In genomic region chr2:236464140-236464539, GRCh38 we compare ENCODE assay signal across 21 cellular contexts.
"Had no signal": no experiment of that assay in that cellular context is flagged by ENCODE, and none has a peak within 500 bp of the region (broad histone marks: within the 10 kb centered on the region; RNA-seq: fewer than 3 reads in every experiment).

No MANE protein-coding gene starts in this region.

- DNase-seq: activated CD4-positive, alpha-beta memory T cell treated with anti-CD3 and anti-CD28 coated beads for 36 hours; activated CD4-positive, alpha-beta T cell treated with anti-CD3 and anti-CD28 coated beads, Interleukin-2, amount 10 ng/mL, durations not matched to agents 7 days and 5 days; activated CD4-positive, CD25-positive, alpha-beta regulatory T cell; activated CD8-positive, alpha-beta memory T cell treated with anti-CD3 and anti-CD28 coated beads for 24 hours; activated effector memory CD4-positive, alpha-beta T cell treated with anti-CD3 and anti-CD28 coated beads, Interleukin-2, amount 50 U/mL, for 16 hours; activated naive CD4-positive, alpha-beta T cell treated with Interleukin-2 at 50 U/mL for 16 hours; activated naive CD8-positive, alpha-beta T cell treated with anti-CD3 and anti-CD28 coated beads, Interleukin-2, amount 50 U/mL, for 24 hours; activated T-cell treated with anti-CD3 and anti-CD28 coated beads, Interleukin-2, amount 50 U/mL, for 4 hours; amygdala; cerebellar nuclear complex; NCI-H1048; NCI-H146; NCI-H187 treated with DMSO at 0.1 percent for 48 hours; NCI-H2081 treated with DMSO at 0.1 percent for 48 hours; NCI-H510A treated with DMSO at 0.1 percent for 48 hours; PC-9; SHP77 treated with DMSO at 0.1 percent for 48 hours; T-helper 17 cell; T1000 had no signal

- H3K27ac Mint-ChIP-seq: activated CD4-positive, alpha-beta memory T cell treated with anti-CD3 and anti-CD28 coated beads for 36 hours; activated CD4-positive, alpha-beta T cell treated with anti-CD3 and anti-CD28 coated beads, Interleukin-2, amount 10 ng/mL, durations not matched to agents 7 days and 5 days; activated naive CD4-positive, alpha-beta T cell treated with anti-CD3 and anti-CD28 coated beads, Interleukin-2, amount 50 U/mL, for 72 hours; activated naive CD8-positive, alpha-beta T cell treated with anti-CD3 and anti-CD28 coated beads, Interleukin-2, amount 50 U/mL, for 24 hours; brain; T-helper 17 cell had no signal

- H3K4me3 Mint-ChIP-seq: activated CD4-positive, alpha-beta memory T cell treated with anti-CD3 and anti-CD28 coated beads for 36 hours; activated CD4-positive, alpha-beta T cell treated with anti-CD3 and anti-CD28 coated beads, Interleukin-2, amount 10 ng/mL, durations not matched to agents 7 days and 5 days; activated naive CD8-positive, alpha-beta T cell treated with anti-CD3 and anti-CD28 coated beads, Interleukin-2, amount 50 U/mL, for 24 hours; activated T-cell treated with anti-CD3 and anti-CD28 coated beads, Interleukin-2, amount 50 U/mL, for 4 hours; brain; T-helper 17 cell had no signal

- H3K4me1 Mint-ChIP-seq: activated CD4-positive, alpha-beta T cell treated with anti-CD3 and anti-CD28 coated beads, Interleukin-2, amount 10 ng/mL, durations not matched to agents 7 days and 5 days; activated naive CD8-positive, alpha-beta T cell treated with anti-CD3 and anti-CD28 coated beads, Interleukin-2, amount 50 U/mL, for 24 hours; brain; T-helper 17 cell had no signal

- H3K27me3 Mint-ChIP-seq: activated naive CD8-positive, alpha-beta T cell treated with anti-CD3 and anti-CD28 coated beads, Interleukin-2, amount 50 U/mL, for 24 hours had no signal

- H3K4me3 ChIP-seq: PC-9 had no signal
